10 cellular contexts compared by ENCODE assay signal in the genomic region with DNA sequence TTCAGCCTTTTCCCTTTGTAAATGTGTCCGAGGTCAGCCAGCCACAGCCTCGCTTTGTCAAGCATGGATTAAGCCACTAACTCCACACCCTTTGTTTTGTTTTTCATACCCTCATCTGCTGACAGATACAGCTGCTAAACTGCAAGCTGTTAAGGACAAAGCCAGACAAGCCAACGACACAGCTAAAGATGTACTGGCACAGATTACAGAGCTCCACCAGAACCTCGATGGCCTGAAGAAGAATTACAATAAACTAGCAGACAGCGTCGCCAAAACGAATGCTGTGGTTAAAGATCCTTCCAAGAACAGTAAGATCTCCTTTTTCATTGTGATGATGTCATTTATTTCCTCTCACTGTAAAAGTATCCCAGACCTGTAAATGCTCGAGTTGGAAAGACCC.
DNase-seq lines count a peak whose midpoint lies in the region; ATAC-seq and TF ChIP-seq lines count a peak whose summit lies in the region.
"Had no signal": no experiment of that assay in that cellular context is flagged by ENCODE, and none has a peak within 500 bp of the region (broad histone marks: within the 10 kb centered on the region; RNA-seq: fewer than 3 reads in every experiment).

No MANE protein-coding gene starts in this region.

- intact Hi-C loops in mammary epithelial cell (cut with micrococcal nuclease) (no loop called here), breast epithelium (cut with DNase I; ENCODE audit: low total_unique reads) (no loop called here), lower leg skin (cut with DNase I; ENCODE audit: low total_unique reads) (no loop called here)

- BruUV-seq in mammary epithelial cell (replicated peaks; lab: Mats Ljungman, UMichigan), result no TSS peak

- H3K4me2 ChIP-seq in mammary epithelial cell (ENCODE audit: insufficient read depth, low read depth, low read length) (no peak overlapping the region), skeletal muscle satellite cell (ENCODE audit: low read length) (peak overlapping the region; percentile 10), smooth muscle cell (no peak overlapping the region)

- H3K9me3 ChIP-seq in mammary epithelial cell (replicated peaks; ENCODE audit: insufficient read depth, low read length), result no peaks in the 10 kb centered on the region
- no peaks in the 10 kb centered on the region for H3K9me3 ChIP-seq in breast epithelium
- no peaks in the 10 kb centered on the region for H3K9me3 ChIP-seq in cardiac muscle cell (ENCODE audit: low read depth)
- H3K9me3 ChIP-seq in skeletal muscle satellite cell (replicated peaks; ENCODE audit: low read length), result no peaks in the 10 kb centered on the region
- H3K9me3 ChIP-seq in smooth muscle cell (replicated peaks; ENCODE audit: low read depth), result no peaks in the 10 kb centered on the region

- DNase-seq in mammary epithelial cell (peak; percentile 19), breast epithelium (ENCODE audit: low spot score in 2 of 2) (no peak), cardiac muscle cell (ENCODE audit: low read depth in 1 of 2, low spot score in 1 of 2) (peak; percentile 6 to 26), smooth muscle cell (lab: John Stamatoyannopoulos, UW; ENCODE audit: unreplicated experiment) (no peak), lower leg skin (ENCODE audit: low spot score in 2 of 2) (no peak)
- DNase-seq: activated effector memory CD4-positive, alpha-beta T cell treated with Interleukin-2 at 50 U/mL for 16 hours; stimulated activated CD4-positive, alpha-beta T cell treated with anti-CD3 and anti-CD28 coated beads, Interleukin-15, amount 100 ng/mL, for 24 hours had no signal

- H3K79me2 ChIP-seq in mammary epithelial cell (ENCODE audit: insufficient read depth, low read length), result no peaks in the 10 kb centered on the region
- no peaks in the 10 kb centered on the region for H3K79me2 ChIP-seq in smooth muscle cell (ENCODE audit: low read depth)

- H4K20me1 ChIP-seq in mammary epithelial cell (ENCODE audit: insufficient read depth, low read length), result no peaks in the 10 kb centered on the region
- H4K20me1 ChIP-seq in smooth muscle cell (ENCODE audit: low read depth), result no peaks in the 10 kb centered on the region

- TF ChIP-seq CTCF in mammary epithelial cell (conservative IDR thresholded peaks at IDR 0.05 in 1 of 2, IDR thresholded peaks at IDR 0.05 in 1 of 2; ENCODE audit: extremely low read depth in 1 of 2, insufficient read depth in 1 of 2, low read depth in 1 of 2, low read length in 2 of 2) (no peak), breast epithelium (IDR thresholded peaks at IDR 0.05) (no peak), VCaP (conservative IDR thresholded peaks at IDR 0.05) (peak; percentile 21; the same call in 1 of the 2 replicates), cardiac muscle cell (IDR thresholded peaks at IDR 0.05; ENCODE audit: low read depth, low read length) (no peak), smooth muscle cell (IDR thresholded peaks at IDR 0.05; ENCODE audit: borderline replicate concordance, insufficient read depth, poor library complexity, severe bottlenecking) (no peak), lower leg skin (IDR thresholded peaks at IDR 0.05) (no peak)

- no peak overlapping the region for H3K9ac ChIP-seq in mammary epithelial cell (ENCODE audit: insufficient read depth, low read length)
- no peak overlapping the region for H3K9ac ChIP-seq in skeletal muscle satellite cell (ENCODE audit: low read depth, low read length)
- H3K9ac ChIP-seq in smooth muscle cell (ENCODE audit: low read depth), result no peak overlapping the region

- H3K4me3 ChIP-seq in mammary epithelial cell (replicated peaks in 1 of 3; ENCODE audit: insufficient read depth in 1 of 3, low read depth in 2 of 3, low read length in 3 of 3) (no peak overlapping the region), breast epithelium (no peak overlapping the region), cardiac muscle cell (no peak overlapping the region), skeletal muscle satellite cell (ENCODE audit: low read length) (no peak overlapping the region), smooth muscle cell (no peak overlapping the region), lower leg skin (ENCODE audit: low read depth, poor library complexity, severe bottlenecking) (no peak overlapping the region)

- H3K27me3 ChIP-seq in mammary epithelial cell (ENCODE audit: insufficient read depth, low read length), result no peaks in the 10 kb centered on the region
- H3K27me3 ChIP-seq in breast epithelium, result no peaks in the 10 kb centered on the region
- H3K27me3 ChIP-seq in cardiac muscle cell, result no peaks in the 10 kb centered on the region
- H3K27me3 ChIP-seq in skeletal muscle satellite cell (ENCODE audit: control insufficient read depth, insufficient read depth, low read length), result no peaks in the 10 kb centered on the region
- H3K27me3 ChIP-seq in smooth muscle cell (ENCODE audit: low read depth), result no peaks in the 10 kb centered on the region

- TF ChIP-seq POLR2A in breast epithelium (IDR thresholded peaks at IDR 0.05), result no peak
- TF ChIP-seq POLR2A in lower leg skin (IDR thresholded peaks at IDR 0.05), result no peak

- no peaks in the 10 kb centered on the region for H3F3A ChIP-seq in smooth muscle cell (ENCODE audit: low read depth)

- H2AFZ ChIP-seq in mammary epithelial cell (ENCODE audit: low read depth, low read length), result peak overlapping the region; percentile 70
- no peak overlapping the region for H2AFZ ChIP-seq in smooth muscle cell (ENCODE audit: low read depth)

- H3K36me3 ChIP-seq in mammary epithelial cell (ENCODE audit: insufficient read depth, low read length) (no peaks in the 10 kb centered on the region), breast epithelium (no peaks in the 10 kb centered on the region), cardiac muscle cell (peaks cover 5% of the 10 kb centered on the region), skeletal muscle satellite cell (ENCODE audit: insufficient read depth, low read length) (no peaks in the 10 kb centered on the region), smooth muscle cell (ENCODE audit: low read depth) (peaks cover 5% of the 10 kb centered on the region)

- H3K27ac ChIP-seq in mammary epithelial cell (ENCODE audit: insufficient read depth, low read depth, low read length) (no peak overlapping the region), breast epithelium (no peak overlapping the region), VCaP (no peak overlapping the region), cardiac muscle cell (no peak overlapping the region), smooth muscle cell (ENCODE audit: low read depth) (no peak overlapping the region)

- in situ Hi-C loops in mammary epithelial cell (cut with MboI; ENCODE audit: low sequenced_read_pairs in 2 of 2), result no loop called here

- ATAC-seq in GM19395 (IDR thresholded peaks at IDR 0.05; ENCODE audit: unreplicated experiment), result no peak

- CTCF ChIA-PET in mammary epithelial cell (lab: Charles Lee; ENCODE audit: low non-redundant PET), result no interaction called here

- dilution Hi-C loops in mammary epithelial cell (cut with HindIII; ENCODE audit: low sequenced_read_pairs), result no loop called here

- H3K4me1 ChIP-seq in mammary epithelial cell (ENCODE audit: insufficient read depth, low read length) (no peaks in the 10 kb centered on the region), breast epithelium (no peaks in the 10 kb centered on the region), cardiac muscle cell (ENCODE audit: low read depth) (no peaks in the 10 kb centered on the region), skeletal muscle satellite cell (ENCODE audit: control insufficient read depth, insufficient read depth, low read length) (no peaks in the 10 kb centered on the region), smooth muscle cell (ENCODE audit: low read depth) (peaks cover 7% of the 10 kb centered on the region)

- 43% methylated on average over 8 of the region's 8 CpGs for WGBS in mammary epithelial cell (ENCODE audit: low coverage, missing lambda C conversion rate)
- WGBS in smooth muscle cell (ENCODE audit: low lambda C conversion rate), result 18% methylated on average over 8 of the region's 8 CpGs
- WGBS in lower leg skin, 2 donors, result 20 to 28% methylated on average over 8 of the region's 8 CpGs

Comparison
In these comparisons a context has a peak if more than half of its experiments do, and no peak if none do; other contexts are left out.
1. DNase-seq: peak in mammary epithelial cell (single experiment) and cardiac muscle cell (2 of 2); none in breast epithelium (0 of 2), smooth muscle cell (single experiment) and lower leg skin (0 of 2).